ENCODE assay signal across 8 cellular contexts in genomic region chr2:29335391-29335790, GRCh38.
"Had no signal": no experiment of that assay in that cellular context is flagged by ENCODE, and none has a peak within 500 bp of the region (broad histone marks: within the 10 kb centered on the region; RNA-seq: fewer than 3 reads in every experiment).

No MANE protein-coding gene starts in this region.

- H3K4me1 ChIP-seq: HAP-1 had no signal

- DNase-seq: HFFc6, IMR-90, KG1 had no signal

- FAIRE-seq: H1, H54, K562 had no signal

- H3K4me3 Mint-ChIP-seq: GM23338, HFFc6 had no signal

- H3K27ac Mint-ChIP-seq: GM23338, HFFc6 had no signal

- H3K36me3 ChIP-seq: HAP-1 had no signal

- H3K4me3 ChIP-seq: GM23338, HAP-1, K562 had no signal

- H3K9me3 Mint-ChIP-seq: GM23338, HFFc6 had no signal

- H3K9me3 ChIP-seq: HAP-1 had no signal

- H2AFZ ChIP-seq: GM23338 had no signal

- H3K4me2 ChIP-seq: GM23338 had no signal
